Comparison of ENCODE assay signal across 25 cellular contexts in genomic region chr14:30420489-30420888, GRCh38.
"Had no signal": no experiment of that assay in that cellular context is flagged by ENCODE, and none has a peak within 500 bp of the region (broad histone marks: within the 10 kb centered on the region; RNA-seq: fewer than 3 reads in every experiment).

No MANE protein-coding gene starts in this region.

- H3K36me3 ChIP-seq: colonic mucosa, esophagus squamous epithelium, heart right ventricle, left lung, lower lobe of right lung had no signal

- FAIRE-seq: endometrium, frontal cortex, islet of Langerhans, keratinocyte had no signal

- H3K4me1 ChIP-seq: colonic mucosa, esophagus squamous epithelium, foreskin keratinocyte, heart right ventricle, left lung, lower lobe of right lung had no signal

- H3K4me3 ChIP-seq: colonic mucosa, esophagus squamous epithelium, heart right ventricle, left lung, lower lobe of right lung, mucosa of descending colon had no signal

- H3K9me3 ChIP-seq: colonic mucosa, esophagus squamous epithelium, heart right ventricle, left lung, lower lobe of right lung, mucosa of descending colon had no signal

- DNase-seq: cerebellar nuclear complex; colonic mucosa; cortex of kidney; effector CD8-positive, alpha-beta T cell; effector memory CD8-positive, alpha-beta T cell; endodermal cell; erythroblast; esophagus squamous epithelium; foreskin keratinocyte; glutamatergic neuron; head of caudate nucleus; heart right ventricle; hippocampal formation; left cardiac atrium; left lung; left ventricle myocardium superior; lower lobe of right lung; mesenchymal stem cell; mucosa of descending colon had no signal

- ATAC-seq: effector memory CD8-positive, alpha-beta T cell; esophagus mucosa; foreskin keratinocyte; heart right ventricle; left lung; left ventricle myocardium superior; lower lobe of right lung; mucosa of descending colon had no signal

- H3K27me3 ChIP-seq: colonic mucosa, esophagus squamous epithelium, foreskin keratinocyte, left lung had no signal

- H3K27ac ChIP-seq: colonic mucosa, epithelial cell of prostate, esophagus squamous epithelium, foreskin keratinocyte, heart right ventricle, left lung, lower lobe of right lung had no signal
